8 cellular contexts compared by ENCODE assay signal in the genomic region with DNA sequence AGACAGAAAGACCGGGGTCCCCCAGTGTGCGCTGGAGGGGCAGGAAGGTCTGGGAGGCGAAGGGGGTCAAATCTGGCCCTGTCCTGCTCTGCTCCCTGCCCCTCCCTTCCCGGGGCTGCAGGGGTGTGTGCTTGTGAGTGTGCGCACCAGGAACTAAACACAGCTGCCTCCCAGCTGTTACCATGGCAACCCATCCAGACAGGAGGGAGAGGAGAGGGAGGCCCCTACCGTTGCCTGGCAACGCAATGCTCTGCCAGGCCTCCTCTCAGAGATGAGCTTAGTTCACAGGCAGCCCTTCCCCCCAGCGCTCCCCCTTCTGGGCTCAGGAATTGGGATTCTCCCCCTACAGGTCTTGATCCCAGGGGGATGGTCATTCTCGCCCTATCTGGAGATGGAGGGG. TPM values are rescaled to one million over a fixed set of nuclear protein-coding genes. Genes with fewer than 3 reads are reported as not detected.
DNase-seq lines count a peak whose midpoint lies in the region; ATAC-seq and TF ChIP-seq lines count a peak whose summit lies in the region.

No MANE protein-coding gene starts in this region.

- H3K4me3 ChIP-seq in iPS-20b (ENCODE audit: low read length): peak overlapping the region; percentile 15; the same call in 1 of the 2 replicates

- intact Hi-C loops in activated T-helper 2 cell treated with anti-CD3 and anti-CD28 coated beads, Interferon-gamma antibody, Interleukin-2, Interleukin-4, amounts not matched to agents 10 μg/mL and 5 μg/mL and 100 μg/mL, durations not matched to agents 14 hours and 24 hours and 36 hours (cut with micrococcal nuclease): no loop called here

- DNase-seq in COLO829 (ENCODE audit: low spot score) (peak; percentile 69), HEK293T (ENCODE audit: extremely low spot score) (peak; percentile 76), NCI-H510A treated with DMSO at 0.1 percent for 48 hours (lab: John Stamatoyannopoulos, UW) (peak; percentile 82), T-helper 9 cell (no peak)
- DNase-seq in activated T-helper 2 cell treated with anti-CD3 and anti-CD28 coated beads, Interferon-gamma antibody, Interleukin-2, Interleukin-4, amounts not matched to agents 10 μg/mL and 5 μg/mL and 100 μg/mL, durations not matched to agents 14 hours and 24 hours and 36 hours (ENCODE audit: low spot score): peak; percentile 33

- no peaks in the 10 kb centered on the region for H3K9me3 ChIP-seq in iPS-20b (ENCODE audit: insufficient read depth, low read depth, low read length)

- no peak overlapping the region for H3K9ac ChIP-seq in iPS-20b (ENCODE audit: low read depth, low read length)

- H3K4me3 Mint-ChIP-seq in activated T-helper 2 cell treated with anti-CD3 and anti-CD28 coated beads, Interferon-gamma antibody, Interleukin-2, Interleukin-4, amounts not matched to agents 10 μg/mL and 5 μg/mL and 100 μg/mL, durations not matched to agents 14 hours and 24 hours and 36 hours (ENCODE audit: low read depth): no peak overlapping the region

- H3K9me3 Mint-ChIP-seq in activated T-helper 2 cell treated with anti-CD3 and anti-CD28 coated beads, Interferon-gamma antibody, Interleukin-2, Interleukin-4, amounts not matched to agents 10 μg/mL and 5 μg/mL and 100 μg/mL, durations not matched to agents 14 hours and 24 hours and 36 hours: no peaks in the 10 kb centered on the region

- peak overlapping the region; percentile 30 for H3K27ac ChIP-seq in iPS-20b (ENCODE audit: low read length)

- H3K4me1 Mint-ChIP-seq in activated T-helper 2 cell treated with anti-CD3 and anti-CD28 coated beads, Interferon-gamma antibody, Interleukin-2, Interleukin-4, amounts not matched to agents 10 μg/mL and 5 μg/mL and 100 μg/mL, durations not matched to agents 14 hours and 24 hours and 36 hours (ENCODE audit: low read depth): peaks cover 11% of the 10 kb centered on the region

- H3K4me1 ChIP-seq in iPS-20b (ENCODE audit: insufficient read depth, low read length): peaks cover 8% of the 10 kb centered on the region; the same call in 1 of the 2 replicates

- POLR2A ChIA-PET in HEK293T (lab: Yijun Ruan, JAX): no interaction called here

- no peak overlapping the region for H3K27ac Mint-ChIP-seq in activated T-helper 2 cell treated with anti-CD3 and anti-CD28 coated beads, Interferon-gamma antibody, Interleukin-2, Interleukin-4, amounts not matched to agents 10 μg/mL and 5 μg/mL and 100 μg/mL, durations not matched to agents 14 hours and 24 hours and 36 hours

- ATAC-seq in HG02759 (IDR thresholded peaks at IDR 0.05; ENCODE audit: unreplicated experiment) (no peak), HG03039 (IDR thresholded peaks at IDR 0.05; ENCODE audit: unreplicated experiment) (no peak)

- H3K27me3 Mint-ChIP-seq in activated T-helper 2 cell treated with anti-CD3 and anti-CD28 coated beads, Interferon-gamma antibody, Interleukin-2, Interleukin-4, amounts not matched to agents 10 μg/mL and 5 μg/mL and 100 μg/mL, durations not matched to agents 14 hours and 24 hours and 36 hours (ENCODE audit: low read depth): peaks cover 16% of the 10 kb centered on the region

- H3K36me3 Mint-ChIP-seq in activated T-helper 2 cell treated with anti-CD3 and anti-CD28 coated beads, Interferon-gamma antibody, Interleukin-2, Interleukin-4, amounts not matched to agents 10 μg/mL and 5 μg/mL and 100 μg/mL, durations not matched to agents 14 hours and 24 hours and 36 hours (ENCODE audit: low read depth): no peaks in the 10 kb centered on the region

- H3K27me3 ChIP-seq in iPS-20b (ENCODE audit: insufficient read depth, low read length): peaks cover 18% of the 10 kb centered on the region

- CTCF ChIA-PET in HEK293T (lab: Yijun Ruan, JAX): no interaction called here

- no peaks in the 10 kb centered on the region for H3K36me3 ChIP-seq in iPS-20b (ENCODE audit: insufficient read depth, low read depth, low read length)

TF ChIP-seq in HEK293T, 16 proteins besides CTCF, POLR2A, EP300 and RAD21:
- TF ChIP-seq BHLHE40 (IDR thresholded peaks at IDR 0.05; ENCODE audit: borderline replicate concordance) (no peak), FOXM1 (IDR thresholded peaks at IDR 0.05; ENCODE audit: borderline replicate concordance) (no peak), L3MBTL2 (conservative IDR thresholded peaks at IDR 0.05) (no peak), FOXK2 (IDR thresholded peaks at IDR 0.05) (no peak), CTBP1 (IDR thresholded peaks at IDR 0.05; ENCODE audit: borderline replicate concordance) (no peak), ELF4 (IDR thresholded peaks at IDR 0.05) (no peak), SUZ12 (IDR thresholded peaks at IDR 0.05) (no peak), SP1 (IDR thresholded peaks at IDR 0.05) (no peak)
- TF ChIP-seq, protein P1, sequence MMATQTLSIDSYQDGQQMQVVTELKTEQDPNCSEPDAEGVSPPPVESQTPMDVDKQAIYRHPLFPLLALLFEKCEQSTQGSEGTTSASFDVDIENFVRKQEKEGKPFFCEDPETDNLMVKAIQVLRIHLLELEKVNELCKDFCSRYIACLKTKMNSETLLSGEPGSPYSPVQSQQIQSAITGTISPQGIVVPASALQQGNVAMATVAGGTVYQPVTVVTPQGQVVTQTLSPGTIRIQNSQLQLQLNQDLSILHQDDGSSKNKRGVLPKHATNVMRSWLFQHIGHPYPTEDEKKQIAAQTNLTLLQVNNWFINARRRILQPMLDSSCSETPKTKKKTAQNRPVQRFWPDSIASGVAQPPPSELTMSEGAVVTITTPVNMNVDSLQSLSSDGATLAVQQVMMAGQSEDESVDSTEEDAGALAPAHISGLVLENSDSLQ (IDR thresholded peaks at IDR 0.05): no peak

RNA-seq across cellular contexts. Expression of a gene that starts 6.1 kb away (rescaled TPM):
- total RNA-seq in activated T-helper 2 cell treated with anti-CD3 and anti-CD28 coated beads, Interferon-gamma antibody, Interleukin-2, Interleukin-4, amounts not matched to agents 10 μg/mL and 5 μg/mL and 100 μg/mL, durations not matched to agents 14 hours and 24 hours and 36 hours: 0.27 and 0.34 TPM in 2 replicates

RNA-seq across cellular contexts. Expression of a gene that starts 10.8 kb away (rescaled TPM):
- total RNA-seq in activated T-helper 2 cell treated with anti-CD3 and anti-CD28 coated beads, Interferon-gamma antibody, Interleukin-2, Interleukin-4, amounts not matched to agents 10 μg/mL and 5 μg/mL and 100 μg/mL, durations not matched to agents 14 hours and 24 hours and 36 hours: 103 and 106 TPM in 2 replicates

RNA-seq across cellular contexts. Expression of a gene that starts 25.8 kb away (rescaled TPM):
- total RNA-seq in activated T-helper 2 cell treated with anti-CD3 and anti-CD28 coated beads, Interferon-gamma antibody, Interleukin-2, Interleukin-4, amounts not matched to agents 10 μg/mL and 5 μg/mL and 100 μg/mL, durations not matched to agents 14 hours and 24 hours and 36 hours: 3.2 and 4.5 TPM in 2 replicates

RNA-seq across cellular contexts. Expression of a gene that starts 49.2 kb away (rescaled TPM):
- 75.5 and 75.7 TPM in 2 replicates for total RNA-seq in activated T-helper 2 cell treated with anti-CD3 and anti-CD28 coated beads, Interferon-gamma antibody, Interleukin-2, Interleukin-4, amounts not matched to agents 10 μg/mL and 5 μg/mL and 100 μg/mL, durations not matched to agents 14 hours and 24 hours and 36 hours

RNA-seq across cellular contexts. Expression of a gene that starts 53.5 kb away (rescaled TPM):
- total RNA-seq in activated T-helper 2 cell treated with anti-CD3 and anti-CD28 coated beads, Interferon-gamma antibody, Interleukin-2, Interleukin-4, amounts not matched to agents 10 μg/mL and 5 μg/mL and 100 μg/mL, durations not matched to agents 14 hours and 24 hours and 36 hours: 59.8 and 63.6 TPM in 2 replicates
